ENCODE assay signal across 8 cellular contexts in genomic region chr13:26558074-26558805, GRCh38. TPM values are rescaled to one million over a fixed set of nuclear protein-coding genes. Genes with fewer than 3 reads are reported as not detected.
A peak's percentile ranks its signal among the peaks of the same experiment; 100 is the strongest.
DNase-seq lines count a peak whose midpoint lies in the region; ATAC-seq and TF ChIP-seq lines count a peak whose summit lies in the region.

No MANE protein-coding gene starts in this region.

- no peak for TF ChIP-seq POLR2A in adrenal gland (IDR thresholded peaks at IDR 0.05)

- peaks cover 15 to 19% of the 10 kb centered on the region in 2 donors for H3K4me1 ChIP-seq in adrenal gland (replicated peaks in 1 of 2)

- peak overlapping the region in 4 of 5 donors; percentile 45 to 93 (median 72) for H3K27ac ChIP-seq in adrenal gland

- H3K4me3 Mint-ChIP-seq in stimulated activated naive B cell treated with anti-CD40 and anti-IgM and Interleukin-4, amounts not matched to agents 10 μg/mL and 1 μg/mL and 100 μg/mL, for 72 hours = peak overlapping the region; percentile 44 to 45

- TF ChIP-seq CTCF in adrenal gland (IDR thresholded peaks at IDR 0.05) = no peak

- H3K4me1 Mint-ChIP-seq in stimulated activated naive B cell treated with anti-CD40 and anti-IgM and Interleukin-4, amounts not matched to agents 10 μg/mL and 1 μg/mL and 100 μg/mL, for 72 hours = peaks cover 4 to 13% of the 10 kb centered on the region in 2 donors

- no peaks in the 10 kb centered on the region for H3K36me3 ChIP-seq in adrenal gland (replicated peaks in 1 of 2)

- H3K27ac Mint-ChIP-seq in stimulated activated naive B cell treated with anti-CD40 and anti-IgM and Interleukin-4, amounts not matched to agents 10 μg/mL and 1 μg/mL and 100 μg/mL, for 72 hours = no peak overlapping the region

- H3K9me3 Mint-ChIP-seq in stimulated activated naive B cell treated with anti-CD40 and anti-IgM and Interleukin-4, amounts not matched to agents 10 μg/mL and 1 μg/mL and 100 μg/mL, for 72 hours = peaks cover 4 to 13% of the 10 kb centered on the region in 2 donors

- DNase-seq in COLO668 (lab: John Stamatoyannopoulos, UW; ENCODE audit: unreplicated experiment) (peak; percentile 81), adrenal gland (peak in 6 of 7 donors; percentile 19 to 44 (median 25)), iPS-NIHi11 (ENCODE audit: low spot score) (peak; percentile 32), NCI-H1436 treated with DMSO at 0.1 percent for 48 hours (lab: John Stamatoyannopoulos, UW) (no peak)
- DNase-seq in stimulated activated naive B cell treated with anti-CD40 and anti-IgM and Interleukin-4, amounts not matched to agents 10 μg/mL and 1 μg/mL and 100 μg/mL, for 72 hours = no peak

- ATAC-seq in HG02885 (IDR thresholded peaks at IDR 0.05; ENCODE audit: poor library complexity, unreplicated experiment) = peak; percentile 20
- ATAC-seq in stimulated activated naive B cell treated with anti-CD40 and anti-IgM and Interleukin-4, amounts not matched to agents 10 μg/mL and 1 μg/mL and 100 μg/mL, for 72 hours (replicated peaks) = peak in 1 of 2 donors; percentile 12
- no peak for ATAC-seq in HG03457 (IDR thresholded peaks at IDR 0.05; ENCODE audit: unreplicated experiment)
- no peak for ATAC-seq in HG02870 (IDR thresholded peaks at IDR 0.05; ENCODE audit: unreplicated experiment)

- no peaks in the 10 kb centered on the region for H3K27me3 ChIP-seq in adrenal gland

- H3K4me3 ChIP-seq in adrenal gland = peak overlapping the region in 3 of 4 donors; percentile 46 to 97 (median 79)

- intact Hi-C loops in adrenal gland (cut with DNase I) = no loop called here

- peaks cover 29 to 34% of the 10 kb centered on the region in 2 donors for H3K27me3 Mint-ChIP-seq in stimulated activated naive B cell treated with anti-CD40 and anti-IgM and Interleukin-4, amounts not matched to agents 10 μg/mL and 1 μg/mL and 100 μg/mL, for 72 hours

- no peaks in the 10 kb centered on the region for H3K36me3 Mint-ChIP-seq in stimulated activated naive B cell treated with anti-CD40 and anti-IgM and Interleukin-4, amounts not matched to agents 10 μg/mL and 1 μg/mL and 100 μg/mL, for 72 hours

- H3K9me3 ChIP-seq in adrenal gland (replicated peaks in 1 of 3) = no peaks in the 10 kb centered on the region

- WGBS in adrenal gland, 4 donors = 2 to 6% (median 4%) methylated on average over 24 to 73 of the region's 73 CpGs

RNA-seq across cellular contexts. Expression of gene WASF3, which starts 0.8 kb away (rescaled TPM):
- total RNA-seq in adrenal gland = 10 to 100 TPM; 26.1 to 63.3 (median 41.1) TPM
- polyA plus RNA-seq in adrenal gland = 10 to 100 TPM; 12.6 to 40.9 (median 18.1) TPM

Comparison
In these comparisons a context has a peak if more than half of its experiments do, and no peak if none do; other contexts are left out.
1. DNase-seq: peak in COLO668 (single experiment), adrenal gland (6 of 7) and iPS-NIHi11 (single experiment); none in stimulated activated naive B cell treated with anti-CD40 and anti-IgM and Interleukin-4, amounts not matched to agents 10 μg/mL and 1 μg/mL and 100 μg/mL, for 72 hours (single experiment) and NCI-H1436 treated with DMSO at 0.1 percent for 48 hours (single experiment).